In the genomic region with DNA sequence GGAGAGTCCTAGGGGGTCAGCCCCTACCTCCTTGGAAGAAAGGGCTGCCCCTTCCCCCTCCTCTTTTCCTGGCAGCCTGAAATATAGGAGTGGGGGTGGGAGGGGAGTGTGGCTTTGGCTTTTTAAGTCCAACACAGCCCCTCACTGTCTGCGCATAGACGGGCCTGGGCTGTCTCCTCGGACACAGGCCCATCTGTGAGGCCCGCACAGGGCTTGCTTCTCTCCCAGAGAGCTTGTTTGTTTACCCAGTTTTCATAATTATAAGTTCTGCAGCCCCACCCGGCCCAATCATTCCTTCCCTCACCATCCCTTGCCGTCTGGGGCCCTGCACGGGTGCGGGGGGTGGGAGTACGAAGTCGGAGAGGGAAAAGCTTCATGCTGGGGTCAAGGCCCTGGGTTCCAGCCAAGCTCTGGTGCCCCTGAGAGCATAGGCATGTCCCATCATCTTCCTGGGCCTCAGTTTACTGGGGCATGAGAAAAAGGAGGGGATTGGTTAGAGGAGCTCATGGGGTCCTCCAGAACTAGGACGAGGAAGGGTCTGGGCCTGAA, we compare ENCODE assay signal across 7 cellular contexts. TPM values are rescaled to one million over a fixed set of nuclear protein-coding genes. Genes with fewer than 3 reads are reported as not detected.
DNase-seq lines count a peak whose midpoint lies in the region; ATAC-seq and TF ChIP-seq lines count a peak whose summit lies in the region.

No MANE protein-coding gene starts in this region.

- no peak for DNase-seq in IMR-90
- DNase-seq in activated T-helper 1 cell treated with anti-CD3 and anti-CD28 coated beads, Interleukin-12 subunit alpha, Interleukin-12 subunit beta, Interleukin-2, Interleukin-4 antibody, amounts not matched to agents 30 ng/mL and 10 ng/mL and 1 ng/mL, durations not matched to agents 14 hours and 24 hours and 36 hours (ENCODE audit: low spot score), result no peak
- DNase-seq in hepatocyte (ENCODE audit: low spot score), result no peak
- DNase-seq in T1000 (lab: John Stamatoyannopoulos, UW), result no peak
- no peak for DNase-seq in NK-92 (lab: John Stamatoyannopoulos, UW; ENCODE audit: unreplicated experiment)
- DNase-seq in SKM-1 (lab: John Stamatoyannopoulos, UW; ENCODE audit: unreplicated experiment), result no peak

- H3K4me3 Mint-ChIP-seq in activated T-helper 1 cell treated with anti-CD3 and anti-CD28 coated beads, Interleukin-12 subunit alpha, Interleukin-12 subunit beta, Interleukin-2, Interleukin-4 antibody, amounts not matched to agents 30 ng/mL and 10 ng/mL and 1 ng/mL, durations not matched to agents 14 hours and 24 hours and 36 hours, result no peak overlapping the region

- H3K9ac ChIP-seq in IMR-90 (ENCODE audit: low read depth, low read length) (peak overlapping the region; percentile 68), stomach smooth muscle (ENCODE audit: low read length in 2 of 2) (peak overlapping the region; percentile 21 to 45)

- peaks cover 6 to 82% of the 10 kb centered on the region in 2 experiments for H3K79me1 ChIP-seq in IMR-90 (ENCODE audit: low read depth in 1 of 2, low read length in 2 of 2)

- peak overlapping the region; percentile 73 to 82 for H4K8ac ChIP-seq in IMR-90 (ENCODE audit: low read depth in 2 of 2, low read length in 2 of 2)

- H2AK9ac ChIP-seq in IMR-90 (replicated peaks; ENCODE audit: low read depth, low read length, poor library complexity), result peak overlapping the region; percentile 95

- H3K27ac ChIP-seq in IMR-90 (ENCODE audit: insufficient read depth, low read length), result peak overlapping the region; percentile 89
- peak overlapping the region; percentile 95 for H3K27ac ChIP-seq in hepatocyte
- H3K27ac ChIP-seq in stomach smooth muscle (ENCODE audit: low read length), result peak overlapping the region; percentile 71

- H4K20me1 ChIP-seq in IMR-90 (ENCODE audit: insufficient read depth, low read length), result peaks cover 93% of the 10 kb centered on the region
- peaks cover 41% of the 10 kb centered on the region for H4K20me1 ChIP-seq in hepatocyte (ENCODE audit: insufficient read depth, poor library complexity, severe bottlenecking)

- dilution Hi-C loops in IMR-90 (cut with HindIII; ENCODE audit: low sequenced_read_pairs, unreplicated experiment), result no loop called here

- H3K4me3 ChIP-seq in IMR-90 (ENCODE audit: insufficient read depth, low read depth, low read length) (no peak overlapping the region), hepatocyte (no peak overlapping the region), stomach smooth muscle (ENCODE audit: low read length in 2 of 2) (no peak overlapping the region)

- no peak overlapping the region for H2AFZ ChIP-seq in IMR-90 (replicated peaks; ENCODE audit: low read length, poor library complexity)
- no peak overlapping the region for H2AFZ ChIP-seq in hepatocyte

- H3K27me3 ChIP-seq in IMR-90 (ENCODE audit: control insufficient read depth, insufficient read depth, low read length), result no peaks in the 10 kb centered on the region
- H3K27me3 ChIP-seq in hepatocyte, result no peaks in the 10 kb centered on the region
- no peaks in the 10 kb centered on the region for H3K27me3 ChIP-seq in stomach smooth muscle (ENCODE audit: control insufficient read depth in 1 of 2, insufficient read depth in 2 of 2, low read length in 2 of 2)

- H3K79me2 ChIP-seq in hepatocyte, result peaks cover 94% of the 10 kb centered on the region

- H3K9me3 Mint-ChIP-seq in activated T-helper 1 cell treated with anti-CD3 and anti-CD28 coated beads, Interleukin-12 subunit alpha, Interleukin-12 subunit beta, Interleukin-2, Interleukin-4 antibody, amounts not matched to agents 30 ng/mL and 10 ng/mL and 1 ng/mL, durations not matched to agents 14 hours and 24 hours and 36 hours, result no peaks in the 10 kb centered on the region

- peak overlapping the region; percentile 80 for H3K18ac ChIP-seq in IMR-90 (ENCODE audit: low read depth, low read length)

- H3K36me3 Mint-ChIP-seq in activated T-helper 1 cell treated with anti-CD3 and anti-CD28 coated beads, Interleukin-12 subunit alpha, Interleukin-12 subunit beta, Interleukin-2, Interleukin-4 antibody, amounts not matched to agents 30 ng/mL and 10 ng/mL and 1 ng/mL, durations not matched to agents 14 hours and 24 hours and 36 hours (ENCODE audit: low read depth), result peaks cover 19% of the 10 kb centered on the region

- peak overlapping the region; percentile 64; the same call in 1 of the 2 replicates for H2BK20ac ChIP-seq in IMR-90 (ENCODE audit: low read depth, low read length)

- H3K14ac ChIP-seq in IMR-90 (replicated peaks; ENCODE audit: low read depth, low read length), result peak overlapping the region; percentile 88

- H3K36me3 ChIP-seq in IMR-90 (ENCODE audit: control insufficient read depth, insufficient read depth, low read length) (peaks cover 44% of the 10 kb centered on the region), hepatocyte (replicated peaks; ENCODE audit: insufficient read depth, low read depth) (no peaks in the 10 kb centered on the region), stomach smooth muscle (ENCODE audit: control insufficient read depth in 2 of 2, insufficient read depth in 2 of 2, low read length in 2 of 2) (peaks cover 0 to 18% of the 10 kb centered on the region in 2 donors)

- intact Hi-C loops in IMR-90 (cut with micrococcal nuclease), result no loop called here
- intact Hi-C loops in activated T-helper 1 cell treated with anti-CD3 and anti-CD28 coated beads, Interleukin-12 subunit alpha, Interleukin-12 subunit beta, Interleukin-2, Interleukin-4 antibody, amounts not matched to agents 30 ng/mL and 10 ng/mL and 1 ng/mL, durations not matched to agents 14 hours and 24 hours and 36 hours (cut with micrococcal nuclease), result no loop called here

- peaks cover 75% of the 10 kb centered on the region for H3K4me1 Mint-ChIP-seq in activated T-helper 1 cell treated with anti-CD3 and anti-CD28 coated beads, Interleukin-12 subunit alpha, Interleukin-12 subunit beta, Interleukin-2, Interleukin-4 antibody, amounts not matched to agents 30 ng/mL and 10 ng/mL and 1 ng/mL, durations not matched to agents 14 hours and 24 hours and 36 hours (ENCODE audit: low read depth)

- H2BK5ac ChIP-seq in IMR-90 (ENCODE audit: low read depth, low read length, poor library complexity, severe bottlenecking), result peak overlapping the region; percentile 64

- H4K91ac ChIP-seq in IMR-90 (ENCODE audit: insufficient read depth, low read depth, low read length), result peak overlapping the region; percentile 77

- H4K5ac ChIP-seq in IMR-90 (ENCODE audit: low read depth, low read length), result peak overlapping the region; percentile 65

- H3K4ac ChIP-seq in IMR-90 (ENCODE audit: low read depth, low read length), result peak overlapping the region; percentile 92

- CTCF ChIA-PET in IMR-90 (lab: Yijun Ruan, JAX), result interaction anchor here (1.5 kb wide), 1 partner anchor 33 kb away, joined by 6 read pairs; no protein-coding TSS in a partner anchor

- no peaks in the 10 kb centered on the region for H3K9me2 ChIP-seq in hepatocyte (replicated peaks; ENCODE audit: insufficient read depth)

- H3K4me2 ChIP-seq in IMR-90 (ENCODE audit: low read depth, low read length) (peak overlapping the region; percentile 29), hepatocyte (peak overlapping the region; percentile 70)

- in situ Hi-C loops in IMR-90 (cut with MboI; ENCODE audit: low sequenced_read_pairs), result no loop called here

- TF ChIP-seq POLR2A in IMR-90 (IDR thresholded peaks at IDR 0.05; ENCODE audit: low read depth, low read length), result no peak

- WGBS in IMR-90 (ENCODE audit: extremely low coverage in 2 of 2, insufficient read length in 1 of 2), 2 experiments, result no CpG with 5 or more reads among the region's 11 CpGs
- WGBS in hepatocyte (ENCODE audit: low lambda C conversion rate, missing lambda C conversion rate), result 49% methylated on average over 11 of the region's 11 CpGs

- peak overlapping the region; percentile 62 for H3K56ac ChIP-seq in IMR-90 (ENCODE audit: extremely low read depth, insufficient read depth, low read length)

- peak overlapping the region; percentile 26; the same call in 1 of the 3 replicates for H2BK15ac ChIP-seq in IMR-90 (ENCODE audit: low read depth, low read length)

- POLR2A ChIA-PET in IMR-90 (lab: Charles Lee; ENCODE audit: unreplicated experiment), result interaction anchor here (1.3 kb wide), 1 partner anchor 26 kb away, joined by 4 read pairs; no protein-coding TSS in a partner anchor

- H3K27ac Mint-ChIP-seq in activated T-helper 1 cell treated with anti-CD3 and anti-CD28 coated beads, Interleukin-12 subunit alpha, Interleukin-12 subunit beta, Interleukin-2, Interleukin-4 antibody, amounts not matched to agents 30 ng/mL and 10 ng/mL and 1 ng/mL, durations not matched to agents 14 hours and 24 hours and 36 hours, result peak overlapping the region; percentile 55

- ATAC-seq in IMR-90 (ENCODE audit: low read depth), result peak; percentile 2

- no peaks in the 10 kb centered on the region for H3K27me3 Mint-ChIP-seq in activated T-helper 1 cell treated with anti-CD3 and anti-CD28 coated beads, Interleukin-12 subunit alpha, Interleukin-12 subunit beta, Interleukin-2, Interleukin-4 antibody, amounts not matched to agents 30 ng/mL and 10 ng/mL and 1 ng/mL, durations not matched to agents 14 hours and 24 hours and 36 hours (ENCODE audit: insufficient read depth)

- no peak for TF ChIP-seq RAD21 in IMR-90 (IDR thresholded peaks at IDR 0.05; ENCODE audit: low read length)

- H3K4me1 ChIP-seq in IMR-90 (ENCODE audit: control insufficient read depth, insufficient read depth, low read length) (peaks cover 75% of the 10 kb centered on the region), hepatocyte (ENCODE audit: insufficient read depth) (peaks cover 50% of the 10 kb centered on the region), stomach smooth muscle (ENCODE audit: control insufficient read depth, insufficient read depth, low read length) (peaks cover 82% of the 10 kb centered on the region)

- H3K23ac ChIP-seq in IMR-90 (ENCODE audit: low read depth, low read length), result peak overlapping the region; percentile 93

- peak overlapping the region; percentile 87 for H2AK5ac ChIP-seq in IMR-90 (ENCODE audit: low read depth, low read length)

- H3K9me3 ChIP-seq in IMR-90 (ENCODE audit: control insufficient read depth, insufficient read depth, low read length) (no peaks in the 10 kb centered on the region), hepatocyte (ENCODE audit: low read depth) (no peaks in the 10 kb centered on the region), stomach smooth muscle (ENCODE audit: control insufficient read depth in 2 of 2, low read length in 2 of 2) (no peaks in the 10 kb centered on the region)

- H3K9me1 ChIP-seq in IMR-90 (ENCODE audit: insufficient read depth, low read length), result peaks cover 41% of the 10 kb centered on the region

- H2BK120ac ChIP-seq in IMR-90 (ENCODE audit: low read depth, low read length), result peak overlapping the region; percentile 79

- BruUV-seq in IMR-90 (replicated peaks; lab: Mats Ljungman, UMichigan), result no TSS peak

- TF ChIP-seq CTCF in IMR-90 (conservative IDR thresholded peaks at IDR 0.05; ENCODE audit: low read depth, low read length), result no peak
- TF ChIP-seq CTCF in hepatocyte (IDR thresholded peaks at IDR 0.05; ENCODE audit: poor library complexity), result no peak

RNA-seq across cellular contexts. Expression of gene STXBP1, which starts 54.0 kb away (rescaled TPM):
- total RNA-seq in IMR-90 (2012; rRNA removed) (15.8 and 18.9 TPM in 2 replicates), hepatocyte (10.7 and 27.6 TPM in 2 replicates)
- polyA plus RNA-seq in IMR-90 (2012; rRNA removed) (21.7 and 22.6 TPM in 2 replicates), hepatocyte (18.0 and 22.6 TPM in 2 replicates)
- polyA plus RNA-seq in IMR-90 (2012; cell fraction: cytosol; rRNA removed), result 17.5 and 24.5 TPM in 2 replicates
- polyA plus RNA-seq in IMR-90 (2012; cell fraction: nucleus; rRNA removed; ENCODE audit: low replicate concordance), result 26.3 and 44.5 TPM in 2 replicates
- total RNA-seq in activated T-helper 1 cell treated with anti-CD3 and anti-CD28 coated beads, Interleukin-12 subunit alpha, Interleukin-12 subunit beta, Interleukin-2, Interleukin-4 antibody, amounts not matched to agents 30 ng/mL and 10 ng/mL and 1 ng/mL, durations not matched to agents 14 hours and 24 hours and 36 hours, result 26.1 and 32.9 TPM in 2 replicates
